In genomic region chr3:47162695-47163022, GRCh38 we compare ENCODE assay signal across 8 cellular contexts. TPM values are rescaled to one million over a fixed set of nuclear protein-coding genes. Genes with fewer than 3 reads are reported as not detected.
A peak's percentile ranks its signal among the peaks of the same experiment; 100 is the strongest.
DNase-seq lines count a peak whose midpoint lies in the region; ATAC-seq, FAIRE-seq and TF ChIP-seq lines count a peak whose summit lies in the region.

No MANE protein-coding gene starts in this region.

- H3K9me3 ChIP-seq in AG04450 (ENCODE audit: control insufficient read depth, insufficient read depth, low read length) (no peaks in the 10 kb centered on the region; the same call in 1 of the 2 replicates), HepG2 (ENCODE audit: low read length) (no peaks in the 10 kb centered on the region), upper lobe of left lung (no peaks in the 10 kb centered on the region)

- no peaks in the 10 kb centered on the region for H3K27me3 ChIP-seq in AG04450 (ENCODE audit: control insufficient read depth, insufficient read depth, low read length)
- H3K27me3 ChIP-seq in HepG2 (ENCODE audit: control insufficient read depth in 1 of 2, insufficient read depth in 2 of 2, low read length in 2 of 2): no peaks in the 10 kb centered on the region; a peak in 2 of 5 replicates
- no peaks in the 10 kb centered on the region for H3K27me3 ChIP-seq in upper lobe of left lung

- TF ChIP-seq CTCF in AG04450 (IDR thresholded peaks at IDR 0.05; ENCODE audit: low read depth, low read length) (no peak), astrocyte of the cerebellum (IDR thresholded peaks at IDR 0.05; ENCODE audit: low read depth, low read length, missing control alignments) (no peak), HepG2 (CRISPR knock-in tag; IDR thresholded peaks at IDR 0.05) (no peak), upper lobe of left lung (IDR thresholded peaks at IDR 0.05) (no peak)

- in situ Hi-C loops in astrocyte of the cerebellum (cut with HindIII; ENCODE audit: low sequenced_read_pairs): no loop called here
- in situ Hi-C loops in HepG2 (cut with HindIII; ENCODE audit: extremely low pct_ligation_motif_present, low pct_unique_long_range_greater_than_20kb): no loop called here

- FAIRE-seq in HepG2 (lab: Jason Lieb, UNC): no peak

- TF ChIP-seq EP300 in HepG2 (IDR thresholded peaks at IDR 0.05; ENCODE audit: low read depth in 2 of 2, low read length in 2 of 2): no peak
- TF ChIP-seq EP300 in HepG2 (CRISPR knock-in tag; IDR thresholded peaks at IDR 0.05; ENCODE audit: borderline replicate concordance): no peak
- no peak for TF ChIP-seq EP300 in upper lobe of left lung (IDR thresholded peaks at IDR 0.05)

- H3K4me3 ChIP-seq in AG04450 (ENCODE audit: low read depth, low read length) (peak overlapping the region; percentile 77), astrocyte of the cerebellum (ENCODE audit: low read depth, low read length) (peak overlapping the region; percentile 95), HepG2 (replicated peaks in 1 of 3; ENCODE audit: insufficient read depth in 1 of 3, low read depth in 2 of 3, low read length in 3 of 3) (peak overlapping the region; percentile 75 to 95 (median 84)), upper lobe of left lung (peak overlapping the region; percentile 68 to 94 (median 82))

- peak overlapping the region; percentile 96 for H3K9ac ChIP-seq in HepG2 (ENCODE audit: insufficient read depth, low read depth, low read length)

- H3K79me2 ChIP-seq in HepG2 (ENCODE audit: insufficient read depth, low read length): peaks cover 80% of the 10 kb centered on the region

- BruUV-seq in HepG2 (replicated peaks; lab: Mats Ljungman, UMichigan): TSS peak; percentile 58

- H3K27ac ChIP-seq in AG04450 (ENCODE audit: low read depth, low read length): no peak overlapping the region
- H3K27ac ChIP-seq in HepG2 (ENCODE audit: extremely low read length, insufficient read depth, low read length): peak overlapping the region; percentile 94
- peak overlapping the region; percentile 94 to 99 (median 97) for H3K27ac ChIP-seq in upper lobe of left lung

- H3K4me2 ChIP-seq in HepG2 (ENCODE audit: low read depth, low read length): peak overlapping the region; percentile 80

- TF ChIP-seq RAD21 in HepG2 (CRISPR knock-in tag; IDR thresholded peaks at IDR 0.05): no peak

- DNase-seq in AG04450 (ENCODE audit: low read depth, low spot score) (no peak), HS-27A (ENCODE audit: low read depth) (peak; percentile 7), astrocyte of the cerebellum (ENCODE audit: low read depth) (no peak), HepG2 (ENCODE audit: low spot score) (no peak), upper lobe of left lung (no peak), NCI-H187 (lab: John Stamatoyannopoulos, UW) (no peak)

- peaks cover 31% of the 10 kb centered on the region for H4K20me1 ChIP-seq in HepG2 (ENCODE audit: insufficient read depth, low read length)

- H3K4me1 ChIP-seq in HepG2 (ENCODE audit: insufficient read depth, low read length) (peaks cover 60% of the 10 kb centered on the region), upper lobe of left lung (peaks cover 42 to 59% (median 49%) of the 10 kb centered on the region in 4 donors)

- intact Hi-C loops in HepG2 (cut with micrococcal nuclease; ENCODE audit: unreplicated experiment): no loop called here

- ATAC-seq in HepG2 (no peak), upper lobe of left lung (ENCODE audit: low FRiP score in 2 of 2) (no peak), GM19023 (IDR thresholded peaks at IDR 0.05; ENCODE audit: unreplicated experiment) (no peak), HG02970 (IDR thresholded peaks at IDR 0.05; ENCODE audit: low FRiP score, unreplicated experiment) (no peak)

- POLR2A ChIA-PET in AG04450 (lab: Yijun Ruan, JAX) (interaction anchor here (0.5 kb wide), 1 partner anchor 59 kb away, joined by 3 read pairs; no protein-coding TSS in a partner anchor), HepG2 (lab: Yijun Ruan, JAX) (interaction anchor here (1.7 kb wide), 1 partner anchor 13 kb away, joined by 9 read pairs; no protein-coding TSS in a partner anchor)

- WGBS in HepG2 (ENCODE audit: low lambda C conversion rate): 2% methylated on average over 6 of the region's 6 CpGs
- WGBS in upper lobe of left lung, 2 donors: 1% methylated on average over 6 of the region's 6 CpGs

- TF ChIP-seq POLR2A in HepG2 (IDR thresholded peaks at IDR 0.05; ENCODE audit: insufficient read depth in 1 of 2, low read depth in 2 of 2, low read length in 2 of 2) (no peak), upper lobe of left lung (IDR thresholded peaks at IDR 0.05) (no peak)

- CTCF ChIA-PET in AG04450 (lab: Charles Lee) (interaction anchor here (1.0 kb wide), 1 partner anchor 360 kb away, joined by 3 read pairs; no protein-coding TSS in a partner anchor), HepG2 (lab: Yijun Ruan, JAX; ENCODE audit: low intra/inter-chr PET ratio, low total read pairs) (no interaction called here)

- H2AFZ ChIP-seq in HepG2 (ENCODE audit: low read length): no peak overlapping the region

- H3K36me3 ChIP-seq in HepG2 (replicated peaks in 1 of 2; ENCODE audit: control insufficient read depth in 1 of 2, insufficient read depth in 2 of 2, low read length in 2 of 2): no peaks in the 10 kb centered on the region
- no peaks in the 10 kb centered on the region for H3K36me3 ChIP-seq in upper lobe of left lung

TF ChIP-seq in HepG2, 621 proteins besides CTCF, POLR2A, EP300 and RAD21:
- TF ChIP-seq ZNF468 (CRISPR knock-in tag; IDR thresholded peaks at IDR 0.05) (no peak), SMYD3 (CRISPR knock-in tag; IDR thresholded peaks at IDR 0.05) (0 out of 2 replicates have a peak, but pooled peaks have one; percentile 47), ARID2 (CRISPR knock-in tag; IDR thresholded peaks at IDR 0.05; ENCODE audit: borderline replicate concordance) (0 out of 2 replicates have a peak, but pooled peaks have one; percentile 75), BRF2 (CRISPR knock-in tag; IDR thresholded peaks at IDR 0.05) (0 out of 2 replicates have a peak, but pooled peaks have one; percentile 21), ZNF460 (CRISPR knock-in tag; IDR thresholded peaks at IDR 0.05; ENCODE audit: borderline replicate concordance) (no peak)

RNA-seq across cellular contexts. Expression of gene SETD2, which starts 1.3 kb away (rescaled TPM):
- polyA plus RNA-seq in AG04450 (2011; rRNA removed): 25.9 and 30.8 TPM in 2 replicates
- 41.1 and 57.5 TPM in 2 replicates for polyA minus RNA-seq in AG04450 (2011; rRNA and poly(A)+ RNA removed)
- 24.2 and 39.5 TPM in 2 replicates for total RNA-seq in HepG2 (2016; rRNA removed; fragmentation: Illumina TruSeq; extraction: Trizol)
- 38.6 and 41.2 TPM in 2 replicates for total RNA-seq in HepG2 (2016; cell fraction: cytosol; rRNA removed; fragmentation: Illumina TruSeq; extraction: Trizol; ENCODE audit: low read depth)
- 22.3 and 34.2 TPM in 2 replicates for total RNA-seq in HepG2 (2016; cell fraction: insoluble cytoplasmic fraction; rRNA removed; fragmentation: Illumina TruSeq; extraction: Trizol)
- total RNA-seq in HepG2 (2016; cell fraction: membrane; rRNA removed; fragmentation: Illumina TruSeq; extraction: Trizol): 16.3 and 20.2 TPM in 2 replicates
- 35.8 and 43.2 TPM in 2 replicates for total RNA-seq in HepG2 (2016; cell fraction: nucleus; rRNA removed; fragmentation: Illumina TruSeq; extraction: Trizol)
- polyA plus RNA-seq in HepG2 (2011; rRNA removed): 14.2 and 15.0 TPM in 2 replicates
- 9.9 and 13.4 TPM in 2 replicates for polyA plus RNA-seq in HepG2 (2011; cell fraction: cytosol; rRNA removed)
- polyA plus RNA-seq in HepG2 (2011; cell fraction: nucleus; rRNA removed): 12.6 and 13.9 TPM in 2 replicates
- 17.9 and 19.6 TPM in 2 replicates for polyA plus RNA-seq in HepG2 (2012)
- 1.1 and 1.3 TPM in 2 replicates for polyA plus RNA-seq in HepG2 (2016; cell fraction: cytosol; fragmentation: Illumina TruSeq; extraction: Trizol; ENCODE audit: low read depth)
- 22.9 and 27.7 TPM in 2 replicates for polyA plus RNA-seq in HepG2 (2016; cell fraction: insoluble cytoplasmic fraction; fragmentation: Illumina TruSeq; extraction: Trizol; ENCODE audit: low read depth)
- 1.8 and 2.5 TPM in 2 replicates for polyA plus RNA-seq in HepG2 (2016; cell fraction: membrane; fragmentation: Illumina TruSeq; extraction: Trizol; ENCODE audit: low read depth)
- polyA plus RNA-seq in HepG2 (2016; cell fraction: nucleus; fragmentation: Illumina TruSeq; extraction: Trizol; ENCODE audit: insufficient read depth, low read depth): 32.2 and 33.2 TPM in 2 replicates
- polyA minus RNA-seq in HepG2 (2011; rRNA and poly(A)+ RNA removed; ENCODE audit: low replicate concordance): 24.6 and 37.4 TPM in 2 replicates
- 22.9 and 27.3 TPM in 2 replicates for polyA minus RNA-seq in HepG2 (2011; cell fraction: cytosol; rRNA and poly(A)+ RNA removed)
- 75.8 and 79.7 TPM in 2 replicates for polyA minus RNA-seq in HepG2 (2011; cell fraction: nucleus; rRNA and poly(A)+ RNA removed)
- 100 to 1,000 TPM in 1 of 6 donors, 10 to 100 TPM in 5; 33.8 to 111 (median 53.5) TPM for total RNA-seq in upper lobe of left lung
